In the genomic region with DNA sequence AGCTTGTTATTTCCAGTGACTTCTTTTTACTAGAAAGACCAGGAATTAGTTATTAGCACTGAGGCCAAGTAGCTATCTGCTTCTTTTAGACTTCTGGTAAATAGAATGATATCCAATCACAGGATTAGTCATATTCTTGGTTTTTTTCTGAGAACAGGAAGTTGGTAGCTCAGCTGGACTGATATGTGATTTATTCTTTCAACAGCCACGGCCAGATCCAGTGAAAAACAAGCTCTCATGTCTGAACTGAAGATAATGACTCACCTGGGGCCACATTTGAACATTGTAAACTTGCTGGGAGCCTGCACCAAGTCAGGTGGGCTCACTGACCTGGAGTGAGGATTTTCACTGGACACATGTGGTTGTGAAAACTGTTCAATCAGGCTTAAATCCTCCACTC, we compare ENCODE assay signal across 8 cellular contexts. TPM values are rescaled to one million over a fixed set of nuclear protein-coding genes. Genes with fewer than 3 reads are reported as not detected.
DNase-seq lines count a peak whose midpoint lies in the region; ATAC-seq and TF ChIP-seq lines count a peak whose summit lies in the region.

No MANE protein-coding gene starts in this region.

- H3K9me3 Mint-ChIP-seq in HFFc6 (peaks cover 8% of the 10 kb centered on the region; the same call in 1 of the 2 replicates), T-cell (peaks cover 0 to 10% (median 5%) of the 10 kb centered on the region in 3 donors)
- H3K9me3 Mint-ChIP-seq in T-helper 1 cell treated with Interleukin-12 subunit alpha and Interleukin-12 subunit beta and Interleukin-4 antibody, amounts not matched to agents 30 μg/mL and 1 μg/mL, for 36 hours: peaks cover 10% of the 10 kb centered on the region

- POLR2A ChIA-PET in GM10248 (lab: Yijun Ruan, JAX) (no interaction called here), T-cell (lab: Charles Lee) (no interaction called here)

- peaks cover 2% of the 10 kb centered on the region for H3K27me3 Mint-ChIP-seq in HFFc6 (ENCODE audit: insufficient read depth)
- H3K27me3 Mint-ChIP-seq in T-helper 1 cell treated with Interleukin-12 subunit alpha and Interleukin-12 subunit beta and Interleukin-4 antibody, amounts not matched to agents 30 μg/mL and 1 μg/mL, for 36 hours (ENCODE audit: low read depth): no peaks in the 10 kb centered on the region
- peaks cover 26 to 48% of the 10 kb centered on the region in 2 donors for H3K27me3 Mint-ChIP-seq in T-cell

- H3K36me3 Mint-ChIP-seq in HFFc6 (ENCODE audit: low read depth) (peaks cover 84% of the 10 kb centered on the region), T-cell (no peaks in the 10 kb centered on the region)
- H3K36me3 Mint-ChIP-seq in T-helper 1 cell treated with Interleukin-12 subunit alpha and Interleukin-12 subunit beta and Interleukin-4 antibody, amounts not matched to agents 30 μg/mL and 1 μg/mL, for 36 hours (ENCODE audit: low read depth): peaks cover 11% of the 10 kb centered on the region

- CTCF ChIA-PET in GM10248 (lab: Yijun Ruan, JAX) (interaction anchor here (0.9 to 2.5 kb wide), 9 partner anchors 9 to 45 kb away, joined by 3 to 8 read pairs (median 4); no protein-coding TSS in a partner anchor), T-cell (lab: Charles Lee) (no interaction called here)

- no peak for ATAC-seq in T-cell (replicated peaks in 1 of 4)
- no peak for ATAC-seq in GM19455 (IDR thresholded peaks at IDR 0.05; ENCODE audit: unreplicated experiment)
- no peak for ATAC-seq in GM19452 (IDR thresholded peaks at IDR 0.05; ENCODE audit: unreplicated experiment)

- peak overlapping the region; percentile 88 for H3K27ac Mint-ChIP-seq in HFFc6
- no peak overlapping the region for H3K27ac Mint-ChIP-seq in T-helper 1 cell treated with Interleukin-12 subunit alpha and Interleukin-12 subunit beta and Interleukin-4 antibody, amounts not matched to agents 30 μg/mL and 1 μg/mL, for 36 hours
- no peak overlapping the region for H3K27ac Mint-ChIP-seq in T-cell

- H3K4me3 Mint-ChIP-seq in HFFc6: peak overlapping the region; percentile 49
- H3K4me3 Mint-ChIP-seq in T-helper 1 cell treated with Interleukin-12 subunit alpha and Interleukin-12 subunit beta and Interleukin-4 antibody, amounts not matched to agents 30 μg/mL and 1 μg/mL, for 36 hours: peak overlapping the region; percentile 49
- H3K4me3 Mint-ChIP-seq in T-cell: no peak overlapping the region

- TF ChIP-seq CTCF in GM10248 (IDR thresholded peaks at IDR 0.05; ENCODE audit: control extremely low read depth, extremely low read depth, low read depth, missing control alignments): no peak
- TF ChIP-seq CTCF in HFFc6 (IDR thresholded peaks at IDR 0.05): no peak

- DNase-seq in GM10248 (ENCODE audit: extremely low spot score) (peak; percentile 21), HFFc6 (peak; percentile 77), iris pigment epithelial cell (ENCODE audit: low read depth) (peak; percentile 93), T-cell (no peak)
- DNase-seq in activated CD4-positive, alpha-beta T cell treated with anti-CD3 and anti-CD28 coated beads, Interleukin-2, amount 50 U/mL, for 4 hours: no peak

- H3K4me1 Mint-ChIP-seq in HFFc6 (ENCODE audit: low read depth): peaks cover 65% of the 10 kb centered on the region
- peaks cover 22% of the 10 kb centered on the region for H3K4me1 Mint-ChIP-seq in T-helper 1 cell treated with Interleukin-12 subunit alpha and Interleukin-12 subunit beta and Interleukin-4 antibody, amounts not matched to agents 30 μg/mL and 1 μg/mL, for 36 hours (ENCODE audit: low read depth)
- no peaks in the 10 kb centered on the region for H3K4me1 Mint-ChIP-seq in T-cell

RNA-seq across cellular contexts. Expression of gene PDGFRA, which starts 48.6 kb away (rescaled TPM):
- 10 to 100 TPM; 28.9 to 94.2 (median 88.3) TPM for total RNA-seq in HFFc6 (2021; fragmentation: NEBNext Ultra II Directional; extraction: Animal tissue kit (Norgen Biotek cat#: 25700))
- total RNA-seq in T-cell: under 1 TPM in 3 of 5 donors, not detected in 2; 0.29 to 0.39 (median 0.32) TPM

Comparison
In these comparisons a context has a peak if more than half of its experiments do, and no peak if none do; other contexts are left out.
1. DNase-seq: peak in GM10248 (single experiment), HFFc6 (single experiment) and iris pigment epithelial cell (single experiment); none in T-cell (0 of 34) and activated CD4-positive, alpha-beta T cell treated with anti-CD3 and anti-CD28 coated beads, Interleukin-2, amount 50 U/mL, for 4 hours (0 of 2).
2. H3K4me3 Mint-ChIP-seq: peak in HFFc6 (single experiment) and T-helper 1 cell treated with Interleukin-12 subunit alpha and Interleukin-12 subunit beta and Interleukin-4 antibody, amounts not matched to agents 30 μg/mL and 1 μg/mL, for 36 hours (single experiment); none in T-cell (0 of 3).
3. RNA of gene PDGFRA, which starts 48.6 kb away (total RNA-seq): 28.9 to 94.2 TPM in HFFc6; 0.29 to 0.39 TPM in T-cell; every median in the first group is over 10 times any median in the second.